ENCODE assay signal across 12 cellular contexts in genomic region chr11:114295676-114296081, GRCh38. TPM values are rescaled to one million over a fixed set of nuclear protein-coding genes. Genes with fewer than 3 reads are reported as not detected.
DNase-seq lines count a peak whose midpoint lies in the region; ATAC-seq and TF ChIP-seq lines count a peak whose summit lies in the region.
"Had no signal": no experiment of that assay in that cellular context is flagged by ENCODE, and none has a peak within 500 bp of the region (broad histone marks: within the 10 kb centered on the region; RNA-seq: fewer than 3 reads in every experiment).

No MANE protein-coding gene starts in this region.

- H3K4me2 ChIP-seq in mesenchymal stem cell (ENCODE audit: low read length, poor library complexity, severe bottlenecking), result peak overlapping the region; percentile 7

- peak overlapping the region in 1 of 2 experiments; percentile 93 for H3K14ac ChIP-seq in mesenchymal stem cell (ENCODE audit: low read length in 2 of 2)

- H2AK5ac ChIP-seq in mesenchymal stem cell (ENCODE audit: low read length, severe bottlenecking), result peak overlapping the region; percentile 94

- H3K9me3 Mint-ChIP-seq in glutamatergic neuron (ENCODE audit: unreplicated experiment), result peaks cover 4% of the 10 kb centered on the region

- TF ChIP-seq CTCF in coronary artery (IDR thresholded peaks at IDR 0.05) (no peak), suprapubic skin (IDR thresholded peaks at IDR 0.05) (no peak), glutamatergic neuron (IDR thresholded peaks at IDR 0.05; ENCODE audit: partially characterized antibody, unreplicated experiment) (no peak)

- peak overlapping the region; percentile 77 for H3K4me3 ChIP-seq in MG63
- H3K4me3 ChIP-seq in coronary artery, result peak overlapping the region; percentile 73
- peak overlapping the region in 1 of 2 experiments; percentile 92 for H3K4me3 ChIP-seq in mesenchymal stem cell (ENCODE audit: insufficient read depth in 1 of 2, low read depth in 1 of 2, low read length in 2 of 2)
- H3K4me3 ChIP-seq in suprapubic skin, result peak overlapping the region; percentile 51

- H3K27me3 ChIP-seq in MG63 (no peaks in the 10 kb centered on the region), mesenchymal stem cell (ENCODE audit: control insufficient read depth in 1 of 2, insufficient read depth in 1 of 2, low read length in 2 of 2) (no peaks in the 10 kb centered on the region), suprapubic skin (no peaks in the 10 kb centered on the region)

- peak overlapping the region in 1 of 2 experiments; percentile 97 for H3K4ac ChIP-seq in mesenchymal stem cell (ENCODE audit: low read depth in 1 of 2, low read length in 2 of 2)

- peaks cover 6% of the 10 kb centered on the region for H3K4me1 ChIP-seq in mesenchymal stem cell (ENCODE audit: control insufficient read depth, insufficient read depth, low read depth, low read length)
- H3K4me1 ChIP-seq in suprapubic skin, result peaks cover 31% of the 10 kb centered on the region

- WGBS in mesenchymal stem cell, result 65% methylated on average over 3 of the region's 4 CpGs
- WGBS in suprapubic skin, result 47% methylated on average over 4 of the region's 4 CpGs

- no peak overlapping the region for H2AFZ ChIP-seq in mesenchymal stem cell (ENCODE audit: low read depth, low read length)

- no peak overlapping the region for H3K23ac ChIP-seq in mesenchymal stem cell (ENCODE audit: low read length in 2 of 2)

- peak overlapping the region; percentile 29 for H2BK120ac ChIP-seq in mesenchymal stem cell (ENCODE audit: low read depth, low read length)

- H3K79me1 ChIP-seq in mesenchymal stem cell (replicated peaks; ENCODE audit: low read length, poor library complexity, severe bottlenecking), result no peaks in the 10 kb centered on the region

- no peak for TF ChIP-seq EP300 in suprapubic skin (IDR thresholded peaks at IDR 0.05)

- H4K8ac ChIP-seq in mesenchymal stem cell (ENCODE audit: low read length), result peak overlapping the region; percentile 20

- TF ChIP-seq POLR2A in suprapubic skin (IDR thresholded peaks at IDR 0.05), result no peak

- no peak overlapping the region for H3K4me3 Mint-ChIP-seq in glutamatergic neuron (ENCODE audit: unreplicated experiment)
- H3K4me3 Mint-ChIP-seq: activated CD4-positive, alpha-beta T cell treated with anti-CD3 and anti-CD28 coated beads for 36 hours had no signal

- H3K18ac ChIP-seq in mesenchymal stem cell (ENCODE audit: low read depth in 1 of 2, low read length in 2 of 2), result peak overlapping the region; percentile 55 to 100

- H3K27me3 Mint-ChIP-seq in glutamatergic neuron (ENCODE audit: unreplicated experiment), result no peaks in the 10 kb centered on the region

- peak overlapping the region; percentile 67 for H4K91ac ChIP-seq in mesenchymal stem cell (ENCODE audit: low read length)

- no peak overlapping the region for H3K27ac Mint-ChIP-seq in glutamatergic neuron (ENCODE audit: unreplicated experiment)
- H3K27ac Mint-ChIP-seq: activated CD4-positive, alpha-beta T cell treated with anti-CD3 and anti-CD28 coated beads for 36 hours had no signal

- peaks cover 3% of the 10 kb centered on the region for H3K4me1 Mint-ChIP-seq in glutamatergic neuron (ENCODE audit: low read depth, unreplicated experiment)
- H3K4me1 Mint-ChIP-seq: activated CD4-positive, alpha-beta T cell treated with anti-CD3 and anti-CD28 coated beads for 36 hours had no signal

- no peak overlapping the region for H2BK15ac ChIP-seq in mesenchymal stem cell (ENCODE audit: low read depth, poor library complexity, severe bottlenecking)

- DNase-seq in MG63, result peak; percentile 64
- DNase-seq in coronary artery (ENCODE audit: low spot score), result peak; percentile 74
- no peak for DNase-seq in mesenchymal stem cell
- DNase-seq in suprapubic skin (ENCODE audit: low spot score in 2 of 2), result no peak
- no peak for DNase-seq in T-helper 9 cell
- no peak for DNase-seq in glutamatergic neuron
- DNase-seq: activated CD4-positive, alpha-beta T cell treated with anti-CD3 and anti-CD28 coated beads for 36 hours; activated naive CD4-positive, alpha-beta T cell treated with Interleukin-2 at 50 U/mL for 16 hours; NCI-H1930; stimulated activated CD4-positive, alpha-beta T cell treated with anti-CD3 and anti-CD28 coated beads, Interleukin-2, amount 100 ng/mL, for 24 hours had no signal

- ATAC-seq in GM19351 (IDR thresholded peaks at IDR 0.05; ENCODE audit: unreplicated experiment) (no peak), esophagus mucosa (no peak)
- ATAC-seq: activated CD4-positive, alpha-beta T cell treated with anti-CD3 and anti-CD28 coated beads for 36 hours had no signal

- peak overlapping the region; percentile 100 for H3K9ac ChIP-seq in mesenchymal stem cell (ENCODE audit: low read length)

- H3K27ac ChIP-seq in coronary artery (peak overlapping the region; percentile 98), mesenchymal stem cell (ENCODE audit: low read length, poor library complexity, severe bottlenecking) (peak overlapping the region; percentile 99), suprapubic skin (peak overlapping the region; percentile 94)

- H3K9me3 ChIP-seq in MG63, result peaks cover 12% of the 10 kb centered on the region
- H3K9me3 ChIP-seq in mesenchymal stem cell (ENCODE audit: control insufficient read depth, low read length), result no peaks in the 10 kb centered on the region
- H3K9me3 ChIP-seq in suprapubic skin, result no peaks in the 10 kb centered on the region

- H3K36me3 ChIP-seq in MG63, result peaks cover 32% of the 10 kb centered on the region
- peaks cover 7 to 31% of the 10 kb centered on the region in 2 experiments for H3K36me3 ChIP-seq in mesenchymal stem cell (ENCODE audit: control insufficient read depth in 1 of 2, insufficient read depth in 2 of 2, low read depth in 1 of 2, low read length in 2 of 2)
- H3K36me3 ChIP-seq in suprapubic skin, result peaks cover under 1% of the 10 kb centered on the region

- peaks cover 19% of the 10 kb centered on the region for H3K36me3 Mint-ChIP-seq in glutamatergic neuron (ENCODE audit: unreplicated experiment)

- peak overlapping the region; percentile 100 for H2BK5ac ChIP-seq in mesenchymal stem cell (ENCODE audit: low read depth, low read length, poor library complexity, severe bottlenecking)

- H2BK12ac ChIP-seq in mesenchymal stem cell (ENCODE audit: low read length in 2 of 2), result peak overlapping the region in 1 of 2 experiments; percentile 100

RNA-seq across cellular contexts. Expression of gene NNMT, which starts 0.5 kb away (rescaled TPM):
- total RNA-seq in MG63 (2014; rRNA removed; shearing (Covaris generic); ENCODE audit: low replicate concordance), result 377 and 715 TPM in 2 replicates
- polyA plus RNA-seq in mesenchymal stem cell (2013, experiment 1 of 2), result 700 TPM
- 645 TPM for polyA plus RNA-seq in mesenchymal stem cell (2013, experiment 2 of 2)
- total RNA-seq in suprapubic skin (100 to 1,000 TPM; 106 to 269 (median 210) TPM), esophagus mucosa (16.8 TPM), glutamatergic neuron (ENCODE audit: unreplicated experiment) (3.4 TPM)
- total RNA-seq: activated CD4-positive, alpha-beta T cell treated with anti-CD3 and anti-CD28 coated beads for 36 hours had no signal

Comparison
In these comparisons a context has a peak if more than half of its experiments do, and no peak if none do; other contexts are left out.
1. DNase-seq: peak in MG63 (single experiment) and coronary artery (single experiment); none in mesenchymal stem cell (single experiment), suprapubic skin (0 of 2), T-helper 9 cell (single experiment) and glutamatergic neuron (single experiment).
2. Peak in every context shown above with its lines, with median percentiles within 50 percentile points of each other: H3K27ac ChIP-seq.